In the genomic region with DNA sequence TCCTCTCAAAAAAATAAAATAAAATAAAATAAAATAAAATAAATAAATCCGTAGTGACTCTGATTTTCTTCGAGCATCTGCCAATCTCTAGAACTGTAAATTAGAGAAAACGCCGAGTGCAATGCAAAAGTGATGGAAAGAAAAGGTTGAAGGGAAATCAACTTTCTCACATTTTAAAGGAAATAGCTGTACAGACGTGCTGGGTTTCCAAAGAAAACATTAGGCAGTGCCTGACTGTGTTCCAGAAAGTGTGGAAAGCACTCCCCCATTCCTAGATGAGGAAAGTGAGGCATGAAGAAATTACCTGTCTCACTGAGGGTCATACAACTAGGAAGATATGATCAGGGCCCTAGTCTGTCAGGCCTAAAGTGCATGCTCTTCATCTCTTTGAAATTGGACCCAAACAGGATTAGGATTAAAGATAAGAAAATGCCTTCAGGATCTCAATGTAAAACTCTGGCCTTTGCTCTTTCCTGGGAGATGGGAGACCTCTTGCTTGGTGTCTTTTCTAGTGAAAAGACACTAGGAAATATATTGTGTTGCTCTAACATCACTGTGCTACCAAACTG, we compare ENCODE assay signal across 1 cellular context.
TF ChIP-seq lines count a peak whose summit lies in the region.

No MANE protein-coding gene starts in this region.

TF ChIP-seq in HepG2, 621 proteins besides CTCF, POLR2A, EP300 and RAD21:
- TF ChIP-seq ZNF576 (CRISPR knock-in tag; IDR thresholded peaks at IDR 0.05) (no peak), ZNF460 (CRISPR knock-in tag; IDR thresholded peaks at IDR 0.05; ENCODE audit: borderline replicate concordance) (no peak), ISX (CRISPR knock-in tag; conservative IDR thresholded peaks at IDR 0.05) (no peak), YEATS2 (CRISPR knock-in tag; IDR thresholded peaks at IDR 0.05; ENCODE audit: borderline replicate concordance) (no peak), ZNF550 (CRISPR knock-in tag; IDR thresholded peaks at IDR 0.05; ENCODE audit: borderline replicate concordance) (no peak), TCF7 (IDR thresholded peaks at IDR 0.05; ENCODE audit: low read depth) (no peak), IKZF1 (IDR thresholded peaks at IDR 0.05) (no peak), BRCA1 (CRISPR knock-in tag; IDR thresholded peaks at IDR 0.05) (no peak)
- TF ChIP-seq, protein P1, sequence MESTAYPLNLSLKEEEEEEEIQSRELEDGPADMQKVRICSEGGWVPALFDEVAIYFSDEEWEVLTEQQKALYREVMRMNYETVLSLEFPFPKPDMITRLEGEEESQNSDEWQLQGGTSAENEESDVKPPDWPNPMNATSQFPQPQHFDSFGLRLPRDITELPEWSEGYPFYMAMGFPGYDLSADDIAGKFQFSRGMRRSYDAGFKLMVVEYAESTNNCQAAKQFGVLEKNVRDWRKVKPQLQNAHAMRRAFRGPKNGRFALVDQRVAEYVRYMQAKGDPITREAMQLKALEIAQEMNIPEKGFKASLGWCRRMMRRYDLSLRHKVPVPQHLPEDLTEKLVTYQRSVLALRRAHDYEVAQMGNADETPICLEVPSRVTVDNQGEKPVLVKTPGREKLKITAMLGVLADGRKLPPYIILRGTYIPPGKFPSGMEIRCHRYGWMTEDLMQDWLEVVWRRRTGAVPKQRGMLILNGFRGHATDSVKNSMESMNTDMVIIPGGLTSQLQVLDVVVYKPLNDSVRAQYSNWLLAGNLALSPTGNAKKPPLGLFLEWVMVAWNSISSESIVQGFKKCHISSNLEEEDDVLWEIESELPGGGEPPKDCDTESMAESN (CRISPR knock-in tag; conservative IDR thresholded peaks at IDR 0.05), result no peak
- TF ChIP-seq, protein P2, sequence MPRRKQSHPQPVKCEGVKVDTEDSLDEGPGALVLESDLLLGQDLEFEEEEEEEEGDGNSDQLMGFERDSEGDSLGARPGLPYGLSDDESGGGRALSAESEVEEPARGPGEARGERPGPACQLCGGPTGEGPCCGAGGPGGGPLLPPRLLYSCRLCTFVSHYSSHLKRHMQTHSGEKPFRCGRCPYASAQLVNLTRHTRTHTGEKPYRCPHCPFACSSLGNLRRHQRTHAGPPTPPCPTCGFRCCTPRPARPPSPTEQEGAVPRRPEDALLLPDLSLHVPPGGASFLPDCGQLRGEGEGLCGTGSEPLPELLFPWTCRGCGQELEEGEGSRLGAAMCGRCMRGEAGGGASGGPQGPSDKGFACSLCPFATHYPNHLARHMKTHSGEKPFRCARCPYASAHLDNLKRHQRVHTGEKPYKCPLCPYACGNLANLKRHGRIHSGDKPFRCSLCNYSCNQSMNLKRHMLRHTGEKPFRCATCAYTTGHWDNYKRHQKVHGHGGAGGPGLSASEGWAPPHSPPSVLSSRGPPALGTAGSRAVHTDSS (CRISPR knock-in tag; conservative IDR thresholded peaks at IDR 0.05), result no peak
- TF ChIP-seq, protein P3, sequence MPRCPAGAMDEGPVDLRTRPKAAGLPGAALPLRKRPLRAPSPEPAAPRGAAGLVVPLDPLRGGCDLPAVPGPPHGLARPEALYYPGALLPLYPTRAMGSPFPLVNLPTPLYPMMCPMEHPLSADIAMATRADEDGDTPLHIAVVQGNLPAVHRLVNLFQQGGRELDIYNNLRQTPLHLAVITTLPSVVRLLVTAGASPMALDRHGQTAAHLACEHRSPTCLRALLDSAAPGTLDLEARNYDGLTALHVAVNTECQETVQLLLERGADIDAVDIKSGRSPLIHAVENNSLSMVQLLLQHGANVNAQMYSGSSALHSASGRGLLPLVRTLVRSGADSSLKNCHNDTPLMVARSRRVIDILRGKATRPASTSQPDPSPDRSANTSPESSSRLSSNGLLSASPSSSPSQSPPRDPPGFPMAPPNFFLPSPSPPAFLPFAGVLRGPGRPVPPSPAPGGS (CRISPR knock-in tag; IDR thresholded peaks at IDR 0.05), result no peak
- TF ChIP-seq, protein P4, sequence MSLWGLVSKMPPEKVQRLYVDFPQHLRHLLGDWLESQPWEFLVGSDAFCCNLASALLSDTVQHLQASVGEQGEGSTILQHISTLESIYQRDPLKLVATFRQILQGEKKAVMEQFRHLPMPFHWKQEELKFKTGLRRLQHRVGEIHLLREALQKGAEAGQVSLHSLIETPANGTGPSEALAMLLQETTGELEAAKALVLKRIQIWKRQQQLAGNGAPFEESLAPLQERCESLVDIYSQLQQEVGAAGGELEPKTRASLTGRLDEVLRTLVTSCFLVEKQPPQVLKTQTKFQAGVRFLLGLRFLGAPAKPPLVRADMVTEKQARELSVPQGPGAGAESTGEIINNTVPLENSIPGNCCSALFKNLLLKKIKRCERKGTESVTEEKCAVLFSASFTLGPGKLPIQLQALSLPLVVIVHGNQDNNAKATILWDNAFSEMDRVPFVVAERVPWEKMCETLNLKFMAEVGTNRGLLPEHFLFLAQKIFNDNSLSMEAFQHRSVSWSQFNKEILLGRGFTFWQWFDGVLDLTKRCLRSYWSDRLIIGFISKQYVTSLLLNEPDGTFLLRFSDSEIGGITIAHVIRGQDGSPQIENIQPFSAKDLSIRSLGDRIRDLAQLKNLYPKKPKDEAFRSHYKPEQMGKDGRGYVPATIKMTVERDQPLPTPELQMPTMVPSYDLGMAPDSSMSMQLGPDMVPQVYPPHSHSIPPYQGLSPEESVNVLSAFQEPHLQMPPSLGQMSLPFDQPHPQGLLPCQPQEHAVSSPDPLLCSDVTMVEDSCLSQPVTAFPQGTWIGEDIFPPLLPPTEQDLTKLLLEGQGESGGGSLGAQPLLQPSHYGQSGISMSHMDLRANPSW (CRISPR knock-in tag; IDR thresholded peaks at IDR 0.05; ENCODE audit: borderline replicate concordance), result no peak
